1 cellular context compared by ENCODE assay signal in genomic region chr14:68759017-68759569, GRCh38.
TF ChIP-seq lines count a peak whose summit lies in the region.

No MANE protein-coding gene starts in this region.

TF ChIP-seq in GM23338, 12 proteins besides CTCF, POLR2A, EP300 and RAD21 (continued from another document):
- TF ChIP-seq ZNF462 (CRISPR knock-in tag; IDR thresholded peaks at IDR 0.05) (no peak), CREB1 (CRISPR knock-in tag; IDR thresholded peaks at IDR 0.05; ENCODE audit: low read depth) (no peak), POLR2AphosphoS5 (IDR thresholded peaks at IDR 0.05; ENCODE audit: low read depth) (no peak), STAT1 (IDR thresholded peaks at IDR 0.05; ENCODE audit: unreplicated experiment) (no peak), EZH2phosphoT487 (IDR thresholded peaks at IDR 0.05; ENCODE audit: unreplicated experiment) (no peak), ETS1 (IDR thresholded peaks at IDR 0.05) (no peak), EZH2 (IDR thresholded peaks at IDR 0.05; ENCODE audit: low read depth, unreplicated experiment) (no peak)
